ENCODE assay signal across 28 cellular contexts in the genomic region with DNA sequence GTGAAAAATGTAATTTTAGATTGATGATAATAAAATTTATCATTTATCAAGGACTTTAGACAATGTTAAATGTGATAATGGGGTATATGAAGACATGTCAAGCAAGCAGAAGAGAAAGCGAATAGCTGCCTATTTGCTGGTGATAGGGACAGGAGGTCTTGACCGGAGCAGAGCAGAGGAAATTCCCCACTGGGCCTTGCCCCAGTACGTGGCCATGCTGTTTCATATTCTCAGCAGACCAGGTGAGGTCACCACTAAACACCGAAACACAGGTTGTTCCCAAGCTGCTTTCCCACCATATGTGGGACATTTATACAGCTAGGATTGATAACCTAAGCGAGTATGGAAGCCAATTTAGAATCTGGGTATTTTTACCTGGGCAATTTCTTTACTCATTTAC.
"Had no signal": no experiment of that assay in that cellular context is flagged by ENCODE, and none has a peak within 500 bp of the region (broad histone marks: within the 10 kb centered on the region; RNA-seq: fewer than 3 reads in every experiment).

No MANE protein-coding gene starts in this region.

- H3K4me3 ChIP-seq: dorsolateral prefrontal cortex, gastroesophageal sphincter, heart right ventricle, lung, prostate gland, right atrium auricular region, smooth muscle cell, stomach, thyroid gland, vagina had no signal

- H3K27ac Mint-ChIP-seq: memory B cell; naive thymus-derived CD8-positive, alpha-beta T cell; nephron progenitor cell had no signal

- H3K9me3 ChIP-seq: gastroesophageal sphincter, heart right ventricle, prostate gland, right atrium auricular region, stomach, thyroid gland, vagina had no signal

- H3K4me2 ChIP-seq: smooth muscle cell had no signal

- DNase-seq: dorsolateral prefrontal cortex; effector CD4-positive, alpha-beta T cell; foreskin keratinocyte; heart right ventricle; hippocampal formation; kidney; naive thymus-derived CD8-positive, alpha-beta T cell; nephron progenitor cell; nucleus accumbens; stimulated activated CD4-positive, alpha-beta T cell treated with anti-CD3 and anti-CD28 coated beads, Interleukin-12 subunit alpha, Interleukin-12 subunit beta, amount 100 ng/mL, for 4 hours; stimulated activated CD4-positive, alpha-beta T cell treated with anti-CD3 and anti-CD28 coated beads, Interleukin-1b, Interleukin-23, amount 100 ng/mL, for 48 hours; stimulated activated CD4-positive, alpha-beta T cell treated with anti-CD3 and anti-CD28 coated beads, Interleukin-4, amount 100 ng/mL, for 1 hour; stimulated activated CD8-positive, alpha-beta memory T cell treated with anti-CD3 and anti-CD28 coated beads, Interleukin-4, amount 100 ng/mL, for 48 hours; stimulated activated naive CD4-positive, alpha-beta T cell treated with Interleukin-2 at 50 U/mL for 16 hours; stomach; thyroid gland; trophoblast cell had no signal

- H3K27ac ChIP-seq: dorsolateral prefrontal cortex, epithelial cell of prostate, foreskin keratinocyte, gastroesophageal sphincter, heart right ventricle, prostate gland, right atrium auricular region, stomach, thyroid gland, vagina had no signal

- H3K27me3 ChIP-seq: dorsolateral prefrontal cortex, foreskin keratinocyte, gastroesophageal sphincter, heart right ventricle, right atrium auricular region, stomach, thyroid gland, vagina had no signal

- H3K36me3 ChIP-seq: gastroesophageal sphincter, heart right ventricle, prostate gland, right atrium auricular region, stomach, thyroid gland, vagina had no signal

- H3K27me3 Mint-ChIP-seq: memory B cell; naive thymus-derived CD8-positive, alpha-beta T cell had no signal

- H3K4me1 Mint-ChIP-seq: memory B cell; naive thymus-derived CD8-positive, alpha-beta T cell; nephron progenitor cell had no signal

- ATAC-seq: esophagus mucosa; foreskin keratinocyte; gastroesophageal sphincter; heart right ventricle; left lobe of liver; naive thymus-derived CD8-positive, alpha-beta T cell; sciatic nerve had no signal

- H3K4me1 ChIP-seq: foreskin keratinocyte, gastroesophageal sphincter, heart right ventricle, prostate gland, right atrium auricular region, stomach, thyroid gland, vagina had no signal

- H3K4me3 Mint-ChIP-seq: memory B cell; naive thymus-derived CD8-positive, alpha-beta T cell; nephron progenitor cell had no signal

- H3K9me3 Mint-ChIP-seq: memory B cell, nephron progenitor cell had no signal

- H3K36me3 Mint-ChIP-seq: memory B cell; naive thymus-derived CD8-positive, alpha-beta T cell had no signal
